ENCODE assay signal across 1 cellular context in the genomic region with DNA sequence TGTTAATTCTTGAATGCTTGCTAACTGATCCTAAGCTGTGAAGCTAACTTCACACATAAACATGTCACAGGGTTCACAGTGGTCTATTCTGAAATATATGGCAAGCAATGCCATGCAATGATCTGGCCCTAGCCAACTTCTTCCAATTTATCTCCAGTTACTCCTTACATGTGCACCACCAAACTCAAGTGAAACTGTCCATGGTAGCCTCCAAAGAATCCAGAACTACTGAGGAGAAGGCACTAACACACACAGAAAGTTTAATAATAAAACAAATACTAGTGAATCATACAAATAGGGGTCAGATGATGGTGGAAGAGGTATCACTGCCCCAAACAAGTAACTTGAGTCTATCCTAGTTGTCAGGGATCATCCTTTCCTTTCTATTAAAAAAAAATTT.
TF ChIP-seq lines count a peak whose summit lies in the region.

No MANE protein-coding gene starts in this region.

TF ChIP-seq in HEK293, 187 proteins besides CTCF, POLR2A, EP300 and RAD21 (continued from another document):
- TF ChIP-seq ZNF654 (tag by site-specific recombination; IDR thresholded peaks at IDR 0.05; ENCODE audit: low read depth) (no peak), SALL2 (tag by site-specific recombination; IDR thresholded peaks at IDR 0.05; ENCODE audit: borderline replicate concordance) (no peak), ZSCAN30 (tag by site-specific recombination; IDR thresholded peaks at IDR 0.05) (no peak), KLF10 (tag by site-specific recombination; IDR thresholded peaks at IDR 0.05) (no peak)
- TF ChIP-seq, protein P1, sequence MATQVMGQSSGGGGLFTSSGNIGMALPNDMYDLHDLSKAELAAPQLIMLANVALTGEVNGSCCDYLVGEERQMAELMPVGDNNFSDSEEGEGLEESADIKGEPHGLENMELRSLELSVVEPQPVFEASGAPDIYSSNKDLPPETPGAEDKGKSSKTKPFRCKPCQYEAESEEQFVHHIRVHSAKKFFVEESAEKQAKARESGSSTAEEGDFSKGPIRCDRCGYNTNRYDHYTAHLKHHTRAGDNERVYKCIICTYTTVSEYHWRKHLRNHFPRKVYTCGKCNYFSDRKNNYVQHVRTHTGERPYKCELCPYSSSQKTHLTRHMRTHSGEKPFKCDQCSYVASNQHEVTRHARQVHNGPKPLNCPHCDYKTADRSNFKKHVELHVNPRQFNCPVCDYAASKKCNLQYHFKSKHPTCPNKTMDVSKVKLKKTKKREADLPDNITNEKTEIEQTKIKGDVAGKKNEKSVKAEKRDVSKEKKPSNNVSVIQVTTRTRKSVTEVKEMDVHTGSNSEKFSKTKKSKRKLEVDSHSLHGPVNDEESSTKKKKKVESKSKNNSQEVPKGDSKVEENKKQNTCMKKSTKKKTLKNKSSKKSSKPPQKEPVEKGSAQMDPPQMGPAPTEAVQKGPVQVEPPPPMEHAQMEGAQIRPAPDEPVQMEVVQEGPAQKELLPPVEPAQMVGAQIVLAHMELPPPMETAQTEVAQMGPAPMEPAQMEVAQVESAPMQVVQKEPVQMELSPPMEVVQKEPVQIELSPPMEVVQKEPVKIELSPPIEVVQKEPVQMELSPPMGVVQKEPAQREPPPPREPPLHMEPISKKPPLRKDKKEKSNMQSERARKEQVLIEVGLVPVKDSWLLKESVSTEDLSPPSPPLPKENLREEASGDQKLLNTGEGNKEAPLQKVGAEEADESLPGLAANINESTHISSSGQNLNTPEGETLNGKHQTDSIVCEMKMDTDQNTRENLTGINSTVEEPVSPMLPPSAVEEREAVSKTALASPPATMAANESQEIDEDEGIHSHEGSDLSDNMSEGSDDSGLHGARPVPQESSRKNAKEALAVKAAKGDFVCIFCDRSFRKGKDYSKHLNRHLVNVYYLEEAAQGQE (tag by site-specific recombination; IDR thresholded peaks at IDR 0.05) = peak; percentile 90
- TF ChIP-seq, protein P2, sequence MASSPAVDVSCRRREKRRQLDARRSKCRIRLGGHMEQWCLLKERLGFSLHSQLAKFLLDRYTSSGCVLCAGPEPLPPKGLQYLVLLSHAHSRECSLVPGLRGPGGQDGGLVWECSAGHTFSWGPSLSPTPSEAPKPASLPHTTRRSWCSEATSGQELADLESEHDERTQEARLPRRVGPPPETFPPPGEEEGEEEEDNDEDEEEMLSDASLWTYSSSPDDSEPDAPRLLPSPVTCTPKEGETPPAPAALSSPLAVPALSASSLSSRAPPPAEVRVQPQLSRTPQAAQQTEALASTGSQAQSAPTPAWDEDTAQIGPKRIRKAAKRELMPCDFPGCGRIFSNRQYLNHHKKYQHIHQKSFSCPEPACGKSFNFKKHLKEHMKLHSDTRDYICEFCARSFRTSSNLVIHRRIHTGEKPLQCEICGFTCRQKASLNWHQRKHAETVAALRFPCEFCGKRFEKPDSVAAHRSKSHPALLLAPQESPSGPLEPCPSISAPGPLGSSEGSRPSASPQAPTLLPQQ (tag by site-specific recombination; IDR thresholded peaks at IDR 0.05) = no peak
